ENCODE assay signal across 8 cellular contexts in genomic region chr7:130875265-130875741, GRCh38.
A peak's percentile ranks its signal among the peaks of the same experiment; 100 is the strongest.
DNase-seq lines count a peak whose midpoint lies in the region; ATAC-seq, FAIRE-seq and TF ChIP-seq lines count a peak whose summit lies in the region.

No MANE protein-coding gene starts in this region.

- CTCF ChIA-PET in activated naive CD4-positive, alpha-beta T cell treated with anti-CD3 and anti-CD28 coated beads, Interleukin-2, amount 10 ng/mL, durations not matched to agents 7 days and 5 days (lab: Charles Lee) = interaction anchor here (0.8 to 2.4 kb wide), 13 partner anchors 8 to 194 kb away, joined by 3 to 17 read pairs (median 3); no protein-coding TSS in a partner anchor

- H3K27ac Mint-ChIP-seq in activated naive CD4-positive, alpha-beta T cell treated with anti-CD3 and anti-CD28 coated beads, Interleukin-2, amount 10 ng/mL, durations not matched to agents 7 days and 5 days = peak overlapping the region; percentile 22

- peaks cover 27% of the 10 kb centered on the region for H3K4me1 Mint-ChIP-seq in activated naive CD4-positive, alpha-beta T cell treated with anti-CD3 and anti-CD28 coated beads, Interleukin-2, amount 10 ng/mL, durations not matched to agents 7 days and 5 days

- H3K4me3 Mint-ChIP-seq in activated naive CD4-positive, alpha-beta T cell treated with anti-CD3 and anti-CD28 coated beads, Interleukin-2, amount 10 ng/mL, durations not matched to agents 7 days and 5 days = no peak overlapping the region

- H3K9me3 Mint-ChIP-seq in activated naive CD4-positive, alpha-beta T cell treated with anti-CD3 and anti-CD28 coated beads, Interleukin-2, amount 10 ng/mL, durations not matched to agents 7 days and 5 days = no peaks in the 10 kb centered on the region

- no peak for TF ChIP-seq POLR2A in GM12892 (IDR thresholded peaks at IDR 0.05; ENCODE audit: low read depth, low read length)

- DNase-seq in AG09319 (ENCODE audit: extremely low read depth, low read depth) (no peak), GM12892 (ENCODE audit: insufficient read length) (no peak), NCI-H146 treated with DMSO at 0.1 percent for 48 hours (lab: John Stamatoyannopoulos, UW; ENCODE audit: unreplicated experiment) (peak; percentile 6), left cardiac atrium (no peak), cerebellar nuclear complex (lab: John Stamatoyannopoulos, UW) (no peak)
- DNase-seq in activated naive CD4-positive, alpha-beta T cell treated with anti-CD3 and anti-CD28 coated beads, Interleukin-2, amount 10 ng/mL, durations not matched to agents 7 days and 5 days = peak; percentile 65
- peak; percentile 20 for DNase-seq in stimulated activated CD8-positive, alpha-beta memory T cell treated with anti-CD3 and anti-CD28 coated beads, Interleukin-12 subunit alpha, Interleukin-12 subunit beta, amount 100 ng/mL, for 1 hour (ENCODE audit: low read depth)

- peaks cover 57% of the 10 kb centered on the region for H3K36me3 Mint-ChIP-seq in activated naive CD4-positive, alpha-beta T cell treated with anti-CD3 and anti-CD28 coated beads, Interleukin-2, amount 10 ng/mL, durations not matched to agents 7 days and 5 days

- H3K27me3 Mint-ChIP-seq in activated naive CD4-positive, alpha-beta T cell treated with anti-CD3 and anti-CD28 coated beads, Interleukin-2, amount 10 ng/mL, durations not matched to agents 7 days and 5 days = no peaks in the 10 kb centered on the region

- peak; percentile 46 for FAIRE-seq in GM12892 (lab: Jason Lieb, UNC)

- ATAC-seq in left cardiac atrium = peak; percentile 44 to 75
- no peak for ATAC-seq in GM19324 (IDR thresholded peaks at IDR 0.05; ENCODE audit: low FRiP score, unreplicated experiment)

- peak; percentile 62 for TF ChIP-seq CTCF in AG09319 (IDR thresholded peaks at IDR 0.05; ENCODE audit: low read depth, low read length)

- intact Hi-C loops in left cardiac atrium (cut with DNase I) = no loop called here

Comparison
In these comparisons a context has a peak if more than half of its experiments do, and no peak if none do; other contexts are left out.
1. DNase-seq: peak in NCI-H146 treated with DMSO at 0.1 percent for 48 hours (single experiment), activated naive CD4-positive, alpha-beta T cell treated with anti-CD3 and anti-CD28 coated beads, Interleukin-2, amount 10 ng/mL, durations not matched to agents 7 days and 5 days (single experiment) and stimulated activated CD8-positive, alpha-beta memory T cell treated with anti-CD3 and anti-CD28 coated beads, Interleukin-12 subunit alpha, Interleukin-12 subunit beta, amount 100 ng/mL, for 1 hour (single experiment); none in AG09319 (single experiment), GM12892 (single experiment), left cardiac atrium (single experiment) and cerebellar nuclear complex (0 of 2).